ENCODE assay signal across 25 cellular contexts in genomic region chr3:120163023-120163422, GRCh38.
"Had no signal": no experiment of that assay in that cellular context is flagged by ENCODE, and none has a peak within 500 bp of the region (broad histone marks: within the 10 kb centered on the region; RNA-seq: fewer than 3 reads in every experiment).

No MANE protein-coding gene starts in this region.

- H3K36me3 Mint-ChIP-seq: activated CD4-positive, alpha-beta memory T cell treated with anti-CD3 and anti-CD28 coated beads for 36 hours; activated naive CD8-positive, alpha-beta T cell treated with anti-CD3 and anti-CD28 coated beads, Interleukin-2, amount 10 ng/mL, durations not matched to agents 7 days and 5 days; naive thymus-derived CD4-positive, alpha-beta T cell; type B pancreatic cell had no signal

- DNase-seq: activated CD4-positive, alpha-beta memory T cell treated with anti-CD3 and anti-CD28 coated beads for 36 hours; activated CD4-positive, alpha-beta T cell treated with anti-CD3 and anti-CD28 coated beads for 48 hours; activated naive CD4-positive, alpha-beta T cell treated with anti-CD3 and anti-CD28 coated beads for 36 hours; activated naive CD8-positive, alpha-beta T cell treated with anti-CD3 and anti-CD28 coated beads, Interleukin-2, amount 10 ng/mL, durations not matched to agents 7 days and 5 days; activated T-cell treated with anti-CD3 and anti-CD28 coated beads, Interleukin-2, amount 50 U/mL, for 48 hours; amniotic stem cell; effector memory CD8-positive, alpha-beta T cell; gastrocnemius medialis; left cardiac atrium; naive thymus-derived CD4-positive, alpha-beta T cell; posterior cingulate gyrus; retina; spleen; stimulated activated CD4-positive, alpha-beta T cell treated with anti-CD3 and anti-CD28 coated beads, Interleukin-4, amount 100 ng/mL, for 1 hour; stimulated activated naive CD4-positive, alpha-beta T cell treated with Interleukin-2 at 50 U/mL for 16 hours; T-helper 17 cell had no signal

- H3K4me1 ChIP-seq: breast epithelium had no signal

- H3K9me3 Mint-ChIP-seq: activated CD4-positive, alpha-beta memory T cell treated with anti-CD3 and anti-CD28 coated beads for 36 hours; activated naive CD4-positive, alpha-beta T cell treated with anti-CD3 and anti-CD28 coated beads for 36 hours; activated naive CD8-positive, alpha-beta T cell treated with anti-CD3 and anti-CD28 coated beads, Interleukin-2, amount 10 ng/mL, durations not matched to agents 7 days and 5 days; central memory CD8-positive, alpha-beta T cell; effector memory CD8-positive, alpha-beta T cell; naive thymus-derived CD4-positive, alpha-beta T cell; neural crest cell; type B pancreatic cell had no signal

- H3K27ac Mint-ChIP-seq: activated CD4-positive, alpha-beta memory T cell treated with anti-CD3 and anti-CD28 coated beads for 36 hours; activated naive CD4-positive, alpha-beta T cell treated with anti-CD3 and anti-CD28 coated beads for 36 hours; activated naive CD8-positive, alpha-beta T cell treated with anti-CD3 and anti-CD28 coated beads, Interleukin-2, amount 10 ng/mL, durations not matched to agents 7 days and 5 days; effector memory CD8-positive, alpha-beta T cell; naive thymus-derived CD4-positive, alpha-beta T cell; T-helper 17 cell; type B pancreatic cell had no signal

- H3K36me3 ChIP-seq: breast epithelium, esophagus muscularis mucosa, gastrocnemius medialis, spleen, thoracic aorta had no signal

- H3K4me3 ChIP-seq: breast epithelium, esophagus muscularis mucosa, gastrocnemius medialis, lung, spleen, thoracic aorta had no signal

- H3K27ac ChIP-seq: breast epithelium, esophagus muscularis mucosa, gastrocnemius medialis, thoracic aorta had no signal

- ATAC-seq: effector memory CD8-positive, alpha-beta T cell; gastrocnemius medialis; left cardiac atrium; naive thymus-derived CD4-positive, alpha-beta T cell; T-helper 17 cell had no signal

- H3K4me3 Mint-ChIP-seq: activated CD4-positive, alpha-beta memory T cell treated with anti-CD3 and anti-CD28 coated beads for 36 hours; activated naive CD4-positive, alpha-beta T cell treated with anti-CD3 and anti-CD28 coated beads for 36 hours; activated naive CD8-positive, alpha-beta T cell treated with anti-CD3 and anti-CD28 coated beads, Interleukin-2, amount 10 ng/mL, durations not matched to agents 7 days and 5 days; central memory CD8-positive, alpha-beta T cell; effector memory CD8-positive, alpha-beta T cell; naive thymus-derived CD4-positive, alpha-beta T cell; neural crest cell; type B pancreatic cell had no signal

- H3K27me3 ChIP-seq: breast epithelium, esophagus muscularis mucosa, gastrocnemius medialis, spleen had no signal

- H3K27me3 Mint-ChIP-seq: type B pancreatic cell had no signal

- FAIRE-seq: colon, islet of Langerhans had no signal

- H3K4me1 Mint-ChIP-seq: activated naive CD8-positive, alpha-beta T cell treated with anti-CD3 and anti-CD28 coated beads, Interleukin-2, amount 10 ng/mL, durations not matched to agents 7 days and 5 days; central memory CD8-positive, alpha-beta T cell; T-helper 17 cell had no signal

- H3K9me3 ChIP-seq: breast epithelium, esophagus muscularis mucosa, gastrocnemius medialis, spleen, thoracic aorta had no signal
